Comparison of ENCODE assay signal across 27 cellular contexts in genomic region chr3:159664011-159664410, GRCh38.
DNase-seq lines count a peak whose midpoint lies in the region; ATAC-seq and TF ChIP-seq lines count a peak whose summit lies in the region.
"Had no signal": no experiment of that assay in that cellular context is flagged by ENCODE, and none has a peak within 500 bp of the region (broad histone marks: within the 10 kb centered on the region; RNA-seq: fewer than 3 reads in every experiment).

No MANE protein-coding gene starts in this region.

- H3K9me3 Mint-ChIP-seq in mesothelial cell of epicardium: peaks cover 13% of the 10 kb centered on the region

- H3K4me3 ChIP-seq in heart right ventricle: no peak overlapping the region
- H3K4me3 ChIP-seq: adrenal gland, coronary artery, gastroesophageal sphincter, left lung, prostate gland had no signal

- H3K4me3 Mint-ChIP-seq in mesothelial cell of epicardium: no peak overlapping the region
- H3K4me3 Mint-ChIP-seq: activated T-cell treated with anti-CD3 and anti-CD28 coated beads, Interleukin-2, amount 50 U/mL, for 72 hours; endodermal cell; naive thymus-derived CD8-positive, alpha-beta T cell; T-cell had no signal

- H3K4me1 ChIP-seq in heart right ventricle: peaks cover 0 to 21% (median 6%) of the 10 kb centered on the region in 9 donors
- H3K4me1 ChIP-seq: adrenal gland, left lung, prostate gland had no signal

- peaks cover 39% of the 10 kb centered on the region for H3K4me1 Mint-ChIP-seq in mesothelial cell of epicardium
- H3K4me1 Mint-ChIP-seq: endodermal cell; naive thymus-derived CD8-positive, alpha-beta T cell; T-cell had no signal

- intact Hi-C loops in Right ventricle myocardium superior (cut with DNase I) (no loop called here), heart right ventricle (cut with DNase I) (no loop called here)

- H3K27ac Mint-ChIP-seq in mesothelial cell of epicardium: peak overlapping the region; percentile 68
- H3K27ac Mint-ChIP-seq: activated T-cell treated with anti-CD3 and anti-CD28 coated beads, Interleukin-2, amount 50 U/mL, for 72 hours; endodermal cell; naive thymus-derived CD8-positive, alpha-beta T cell; T-cell had no signal

- H3K36me3 Mint-ChIP-seq in mesothelial cell of epicardium: peaks cover 6% of the 10 kb centered on the region
- H3K36me3 Mint-ChIP-seq: T-cell had no signal

- 48 to 56% methylated on average over 2 of the region's 2 CpGs for WGBS in heart right ventricle, 2 donors

- H3K27me3 Mint-ChIP-seq in mesothelial cell of epicardium (ENCODE audit: low read depth): no peaks in the 10 kb centered on the region

- H3K9me3 ChIP-seq in heart right ventricle: peaks cover 0 to 18% (median 0%) of the 10 kb centered on the region in 11 donors
- H3K9me3 ChIP-seq: adrenal gland, prostate gland had no signal

- no peaks in the 10 kb centered on the region for H3K27me3 ChIP-seq in heart right ventricle
- H3K27me3 ChIP-seq: adrenal gland, gastroesophageal sphincter, left lung had no signal

- H3K36me3 ChIP-seq in heart right ventricle: no peaks in the 10 kb centered on the region
- H3K36me3 ChIP-seq: adrenal gland, gastroesophageal sphincter, left lung, prostate gland had no signal

- DNase-seq in Right ventricle myocardium superior: no peak
- no peak for DNase-seq in heart right ventricle
- DNase-seq in M059J (ENCODE audit: low read depth): peak; percentile 84
- DNase-seq in amniotic epithelial cell (ENCODE audit: low read depth): peak; percentile 25
- DNase-seq in mesothelial cell of epicardium (ENCODE audit: low spot score in 2 of 2, unreplicated experiment in 2 of 2): peak; percentile 29 to 65
- no peak for DNase-seq in NK-92 (lab: John Stamatoyannopoulos, UW; ENCODE audit: unreplicated experiment)
- DNase-seq in middle frontal gyrus (ENCODE audit: extremely low spot score, low spot score): no peak
- DNase-seq in AG08396 (ENCODE audit: low spot score): no peak
- DNase-seq: activated CD4-positive, alpha-beta T cell treated with anti-CD3 and anti-CD28 coated beads, Interleukin-2, amount 50 U/mL, for 4 hours; activated naive CD4-positive, alpha-beta T cell; activated T-cell treated with anti-CD3 and anti-CD28 coated beads, Interleukin-2, amount 50 U/mL, for 72 hours; endodermal cell; left lung; naive thymus-derived CD8-positive, alpha-beta T cell; NCI-H187 treated with DMSO at 0.1 percent for 48 hours; NCI-H2227 treated with DMSO at 0.1 percent for 48 hours; NCI-H82; nucleus accumbens; SHP77 treated with DMSO at 0.1 percent for 48 hours; stimulated activated naive CD4-positive, alpha-beta T cell; T-cell had no signal

- ATAC-seq in Right ventricle myocardium superior (ENCODE audit: poor library complexity) (peak; percentile 48), heart right ventricle (no peak)
- ATAC-seq: activated T-cell treated with anti-CD3 and anti-CD28 coated beads, Interleukin-2, amount 50 U/mL, for 72 hours; gastroesophageal sphincter; left lung; naive thymus-derived CD8-positive, alpha-beta T cell; T-cell had no signal

- no peak overlapping the region for H3K27ac ChIP-seq in heart right ventricle
- H3K27ac ChIP-seq: adrenal gland, C4-2B, coronary artery, gastroesophageal sphincter, HL-60, left lung, prostate gland had no signal

- no peak for TF ChIP-seq CTCF in heart right ventricle (IDR thresholded peaks at IDR 0.05)
- no peak for TF ChIP-seq CTCF in mesothelial cell of epicardium (IDR thresholded peaks at IDR 0.05; ENCODE audit: unreplicated experiment)

Comparison
In these comparisons a context has a peak if more than half of its experiments do, and no peak if none do; other contexts are left out.
1. DNase-seq: peak in M059J (single experiment), amniotic epithelial cell (single experiment) and mesothelial cell of epicardium (2 of 2); none in Right ventricle myocardium superior (single experiment), heart right ventricle (0 of 2), NK-92 (single experiment), middle frontal gyrus (single experiment) and AG08396 (single experiment).